ENCODE assay signal across 14 cellular contexts in the genomic region with DNA sequence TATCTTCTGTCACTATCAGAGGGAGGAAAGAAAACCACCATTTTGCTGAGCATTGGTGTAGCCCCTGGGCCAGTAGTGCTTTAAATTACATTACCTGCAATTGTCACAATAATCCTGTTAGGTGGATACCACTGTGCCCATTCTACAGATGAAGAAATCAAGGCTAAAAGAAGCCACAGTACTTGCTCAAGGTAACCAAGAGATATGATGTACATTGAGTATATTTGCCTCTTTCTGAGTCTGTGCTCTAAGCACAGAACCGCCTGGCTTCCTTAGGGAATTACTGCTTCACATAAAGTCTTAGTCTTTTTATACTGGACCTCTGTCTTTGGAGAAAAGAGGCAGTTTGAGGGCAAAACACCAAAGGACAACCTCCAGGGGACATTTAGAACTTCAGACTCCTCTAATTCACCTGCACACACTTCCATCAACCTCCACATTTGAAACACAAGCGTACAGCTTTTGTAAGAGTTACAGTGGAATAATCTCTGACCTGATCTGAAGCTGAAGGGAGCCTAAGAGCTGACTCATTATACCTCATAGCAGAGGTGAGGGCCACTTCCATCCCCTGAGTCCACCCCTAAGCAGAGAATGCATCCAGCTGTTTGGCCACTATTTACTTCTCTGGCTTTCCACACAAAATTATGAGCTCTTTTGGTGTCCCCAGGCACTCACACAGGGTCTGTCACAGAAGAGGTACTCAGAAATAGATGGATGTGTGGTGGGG.
A peak's percentile ranks its signal among the peaks of the same experiment; 100 is the strongest.
DNase-seq lines count a peak whose midpoint lies in the region; ATAC-seq and TF ChIP-seq lines count a peak whose summit lies in the region.
"Had no signal": no experiment of that assay in that cellular context is flagged by ENCODE, and none has a peak within 500 bp of the region (broad histone marks: within the 10 kb centered on the region; RNA-seq: fewer than 3 reads in every experiment).

No MANE protein-coding gene starts in this region.

- H3K18ac ChIP-seq in mesendoderm (ENCODE audit: low read length) = peak overlapping the region; percentile 14

- H2AK5ac ChIP-seq in mesendoderm (ENCODE audit: low read length) = no peak overlapping the region

- no peaks in the 10 kb centered on the region for H3K4me1 Mint-ChIP-seq in activated CD4-positive, alpha-beta T cell treated with anti-CD3 and anti-CD28 coated beads, Interleukin-2, amount 10 ng/mL, durations not matched to agents 24 days and 14 days
- H3K4me1 Mint-ChIP-seq: stimulated activated naive CD8-positive, alpha-beta T cell treated with anti-CD3 and anti-CD28 coated beads, Interleukin-15, amount 100 ng/mL, for 72 hours had no signal

- H2BK5ac ChIP-seq in mesendoderm (ENCODE audit: low read length) = no peak overlapping the region

- H3K9me3 Mint-ChIP-seq in activated CD4-positive, alpha-beta T cell treated with anti-CD3 and anti-CD28 coated beads, Interleukin-2, amount 10 ng/mL, durations not matched to agents 24 days and 14 days = no peaks in the 10 kb centered on the region
- H3K9me3 Mint-ChIP-seq: naive B cell; stimulated activated naive CD8-positive, alpha-beta T cell treated with anti-CD3 and anti-CD28 coated beads, Interleukin-15, amount 100 ng/mL, for 72 hours had no signal

- H3K27ac ChIP-seq in HUES48 (ENCODE audit: low read depth, low read length) (peak overlapping the region; percentile 60), breast epithelium (peak overlapping the region; percentile 80 to 88), mesendoderm (ENCODE audit: low read depth, low read length) (peak overlapping the region; percentile 47), tibial nerve (peak overlapping the region in 3 of 4 donors; percentile 1 to 60 (median 20))

- no CpG with 5 or more reads among the region's 2 CpGs for WGBS in mesendoderm (ENCODE audit: extremely low coverage, insufficient coverage, low lambda C conversion rate)
- WGBS in tibial nerve, 2 donors = 90 to 91% methylated on average over 2 of the region's 2 CpGs

- no peaks in the 10 kb centered on the region for H3K27me3 ChIP-seq in HUES48 (ENCODE audit: control insufficient read depth, insufficient read depth, low read length)
- H3K27me3 ChIP-seq in breast epithelium = no peaks in the 10 kb centered on the region
- no peaks in the 10 kb centered on the region for H3K27me3 ChIP-seq in mesendoderm (ENCODE audit: insufficient read depth, low read length, poor library complexity)
- H3K27me3 ChIP-seq in tibial nerve = no peaks in the 10 kb centered on the region

- H4K8ac ChIP-seq in mesendoderm (ENCODE audit: low read depth, low read length) = no peak overlapping the region

- ATAC-seq in HG03280 (IDR thresholded peaks at IDR 0.05; ENCODE audit: unreplicated experiment) = no peak
- ATAC-seq: stimulated activated naive CD8-positive, alpha-beta T cell treated with anti-CD3 and anti-CD28 coated beads, Interleukin-15, amount 100 ng/mL, for 72 hours had no signal

- no peaks in the 10 kb centered on the region for H3K36me3 Mint-ChIP-seq in activated CD4-positive, alpha-beta T cell treated with anti-CD3 and anti-CD28 coated beads, Interleukin-2, amount 10 ng/mL, durations not matched to agents 24 days and 14 days (ENCODE audit: low read depth)
- H3K36me3 Mint-ChIP-seq: naive B cell had no signal

- TF ChIP-seq POLR2A in breast epithelium (IDR thresholded peaks at IDR 0.05) = no peak
- no peak for TF ChIP-seq POLR2A in tibial nerve (IDR thresholded peaks at IDR 0.05)

- H3K56ac ChIP-seq in mesendoderm (ENCODE audit: low read length) = no peak overlapping the region

- no peak overlapping the region for H3K4me2 ChIP-seq in mesendoderm (ENCODE audit: low read length)

- no peak for TF ChIP-seq EP300 in tibial nerve (IDR thresholded peaks at IDR 0.05)

- H3K4me3 ChIP-seq in HUES48 (ENCODE audit: low read depth, low read length) (no peak overlapping the region), breast epithelium (no peak overlapping the region), mesendoderm (ENCODE audit: low read length) (no peak overlapping the region), tibial nerve (no peak overlapping the region)

- no peak overlapping the region for H2BK15ac ChIP-seq in mesendoderm (replicated peaks; ENCODE audit: low read depth)

- in situ Hi-C loops in ACHN (cut with HindIII; ENCODE audit: low pct_ligation_motif_present, low pct_unique_long_range_greater_than_20kb, low sequenced_read_pairs) = no loop called here

- no peak for DNase-seq in breast epithelium (ENCODE audit: low spot score in 2 of 2)
- no peak for DNase-seq in mesendoderm
- DNase-seq in tibial nerve (ENCODE audit: low spot score in 2 of 2) = no peak
- DNase-seq in ACHN = no peak
- no peak for DNase-seq in GM19238 (ENCODE audit: insufficient read length, low spot score)
- no peak for DNase-seq in activated CD4-positive, alpha-beta T cell treated with anti-CD3 and anti-CD28 coated beads, Interleukin-2, amount 10 ng/mL, durations not matched to agents 24 days and 14 days
- DNase-seq: activated T-cell treated with anti-CD3 and anti-CD28 coated beads for 4 hours; amniotic stem cell; naive B cell; NCI-H1105 treated with DMSO at 0.1 percent for 48 hours; NCI-H446; stimulated activated naive CD8-positive, alpha-beta T cell treated with anti-CD3 and anti-CD28 coated beads, Interleukin-15, amount 100 ng/mL, for 72 hours had no signal

- H3K36me3 ChIP-seq in HUES48 (ENCODE audit: control insufficient read depth, insufficient read depth, low read length) (peaks cover 93% of the 10 kb centered on the region), breast epithelium (no peaks in the 10 kb centered on the region), mesendoderm (ENCODE audit: control insufficient read depth, insufficient read depth, low read length) (no peaks in the 10 kb centered on the region), tibial nerve (peaks cover 0 to 46% (median 0%) of the 10 kb centered on the region in 3 donors)

- H3K79me2 ChIP-seq in mesendoderm (ENCODE audit: control insufficient read depth, insufficient read depth, low read length) = no peaks in the 10 kb centered on the region

- no peak overlapping the region for H2BK120ac ChIP-seq in mesendoderm (ENCODE audit: low read depth, low read length)

- H3K9me3 ChIP-seq in HUES48 (ENCODE audit: control insufficient read depth, insufficient read depth, low read length) = no peaks in the 10 kb centered on the region
- H3K9me3 ChIP-seq in breast epithelium = no peaks in the 10 kb centered on the region
- no peaks in the 10 kb centered on the region for H3K9me3 ChIP-seq in tibial nerve

- H3K9ac ChIP-seq in HUES48 (ENCODE audit: low read depth, low read length) (no peak overlapping the region), mesendoderm (ENCODE audit: low read length) (no peak overlapping the region)

- TF ChIP-seq CTCF in breast epithelium (IDR thresholded peaks at IDR 0.05) (no peak), tibial nerve (IDR thresholded peaks at IDR 0.05) (no peak)

- no peaks in the 10 kb centered on the region for H3K27me3 Mint-ChIP-seq in activated CD4-positive, alpha-beta T cell treated with anti-CD3 and anti-CD28 coated beads, Interleukin-2, amount 10 ng/mL, durations not matched to agents 24 days and 14 days
- H3K27me3 Mint-ChIP-seq: naive B cell had no signal

- H3K4me3 Mint-ChIP-seq in activated CD4-positive, alpha-beta T cell treated with anti-CD3 and anti-CD28 coated beads, Interleukin-2, amount 10 ng/mL, durations not matched to agents 24 days and 14 days = no peak overlapping the region
- H3K4me3 Mint-ChIP-seq: stimulated activated naive CD8-positive, alpha-beta T cell treated with anti-CD3 and anti-CD28 coated beads, Interleukin-15, amount 100 ng/mL, for 72 hours had no signal

- H3K4me1 ChIP-seq in HUES48 (ENCODE audit: control insufficient read depth, insufficient read depth, low read length) = peaks cover 33% of the 10 kb centered on the region
- peaks cover 0 to 13% of the 10 kb centered on the region in 2 donors for H3K4me1 ChIP-seq in breast epithelium
- H3K4me1 ChIP-seq in mesendoderm (ENCODE audit: control insufficient read depth, low read depth, low read length) = peaks cover 11% of the 10 kb centered on the region
- peaks cover 0 to 68% (median 20%) of the 10 kb centered on the region in 4 donors for H3K4me1 ChIP-seq in tibial nerve

- no peak overlapping the region for H3K4ac ChIP-seq in mesendoderm (ENCODE audit: low read depth, low read length)

- H3K23ac ChIP-seq in mesendoderm (ENCODE audit: low read length) = no peak overlapping the region

- no peak overlapping the region for H4K5ac ChIP-seq in mesendoderm (ENCODE audit: low read length)

- intact Hi-C loops in breast epithelium (cut with DNase I; ENCODE audit: low total_unique reads) = no loop called here
- intact Hi-C loops in activated CD4-positive, alpha-beta T cell treated with anti-CD3 and anti-CD28 coated beads, Interleukin-2, amount 10 ng/mL, durations not matched to agents 24 days and 14 days (cut with micrococcal nuclease) = no loop called here

- peaks cover 2% of the 10 kb centered on the region for H3K79me1 ChIP-seq in mesendoderm (ENCODE audit: low read length)

- H3K27ac Mint-ChIP-seq in activated CD4-positive, alpha-beta T cell treated with anti-CD3 and anti-CD28 coated beads, Interleukin-2, amount 10 ng/mL, durations not matched to agents 24 days and 14 days = no peak overlapping the region
- H3K27ac Mint-ChIP-seq: stimulated activated naive CD8-positive, alpha-beta T cell treated with anti-CD3 and anti-CD28 coated beads, Interleukin-15, amount 100 ng/mL, for 72 hours had no signal

Comparison
In these comparisons a context has a peak if more than half of its experiments do, and no peak if none do; other contexts are left out.
1. H3K27ac ChIP-seq: peak in every context shown above with its lines; median percentile 84 in breast epithelium; 60 in HUES48; 47 in mesendoderm; 20 in tibial nerve.